Comparison of ENCODE assay signal across 1 cellular context in the genomic region with DNA sequence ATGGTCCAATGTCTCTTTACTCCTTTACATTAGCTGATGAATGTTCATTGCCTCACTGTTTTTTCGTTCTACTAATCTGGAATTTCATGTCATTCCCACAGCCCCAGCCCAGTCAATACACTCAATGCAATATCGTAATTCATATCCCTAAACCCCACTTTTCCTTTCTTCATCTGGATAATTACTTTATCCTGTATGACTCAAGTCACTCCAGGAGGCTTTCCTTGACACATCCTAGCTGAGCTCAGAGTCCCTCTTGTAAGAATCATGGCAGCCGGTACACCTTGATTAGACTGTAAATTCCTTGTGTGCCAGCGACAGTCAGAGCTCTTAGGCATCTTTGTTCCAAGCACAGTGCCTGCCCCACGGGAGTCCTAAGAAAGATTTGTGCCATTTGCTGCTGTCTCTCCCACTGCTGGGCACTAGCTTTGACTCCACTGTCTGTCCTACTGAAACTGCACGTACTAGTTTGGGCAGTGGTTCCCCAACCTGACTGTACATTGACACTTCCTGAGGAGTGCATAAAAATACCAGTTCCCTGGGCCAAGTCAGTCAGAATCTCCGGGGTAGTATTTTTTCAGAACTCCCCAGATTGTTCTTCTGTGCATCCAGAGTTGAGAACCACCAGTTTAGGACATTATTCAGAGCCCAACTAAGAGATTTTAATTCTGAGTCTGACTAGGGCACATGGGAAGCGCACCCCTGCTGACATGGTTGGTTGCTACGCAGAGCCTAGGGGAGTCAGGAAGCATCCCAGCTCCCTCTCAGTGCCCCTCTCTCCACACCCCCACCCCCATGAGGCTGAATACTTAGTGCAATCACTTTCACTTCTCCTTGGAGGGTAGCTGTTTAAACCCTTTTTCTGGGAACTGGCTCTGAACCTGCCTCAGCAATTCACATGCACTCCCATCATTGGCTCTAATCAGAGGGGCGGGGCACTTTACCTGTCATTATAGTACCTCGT.
TF ChIP-seq lines count a peak whose summit lies in the region.

No MANE protein-coding gene starts in this region.

TF ChIP-seq in WTC11, 78 proteins besides CTCF, POLR2A, EP300 and RAD21:
- no peak for TF ChIP-seq SMAD3 (CRISPR knock-in tag; IDR thresholded peaks at IDR 0.05; ENCODE audit: borderline replicate concordance)
- no peak for TF ChIP-seq STAT6 (CRISPR knock-in tag; conservative IDR thresholded peaks at IDR 0.05; ENCODE audit: low read depth)
- TF ChIP-seq TP53 (CRISPR knock-in tag; IDR thresholded peaks at IDR 0.05): no peak
- TF ChIP-seq FOXK1 (CRISPR knock-in tag; IDR thresholded peaks at IDR 0.05): no peak
- no peak for TF ChIP-seq ZNF219 (CRISPR knock-in tag; IDR thresholded peaks at IDR 0.05; ENCODE audit: borderline replicate concordance)
- no peak for TF ChIP-seq E2F1 (CRISPR knock-in tag; IDR thresholded peaks at IDR 0.05)
- no peak for TF ChIP-seq IRF2 (CRISPR knock-in tag; IDR thresholded peaks at IDR 0.05; ENCODE audit: borderline replicate concordance, low read depth)
- TF ChIP-seq NFATC4 (CRISPR knock-in tag; IDR thresholded peaks at IDR 0.05): no peak
TF ChIP-seq in WTC11: peak in this region for 0.
